Comparison of ENCODE assay signal across 24 cellular contexts in the genomic region with DNA sequence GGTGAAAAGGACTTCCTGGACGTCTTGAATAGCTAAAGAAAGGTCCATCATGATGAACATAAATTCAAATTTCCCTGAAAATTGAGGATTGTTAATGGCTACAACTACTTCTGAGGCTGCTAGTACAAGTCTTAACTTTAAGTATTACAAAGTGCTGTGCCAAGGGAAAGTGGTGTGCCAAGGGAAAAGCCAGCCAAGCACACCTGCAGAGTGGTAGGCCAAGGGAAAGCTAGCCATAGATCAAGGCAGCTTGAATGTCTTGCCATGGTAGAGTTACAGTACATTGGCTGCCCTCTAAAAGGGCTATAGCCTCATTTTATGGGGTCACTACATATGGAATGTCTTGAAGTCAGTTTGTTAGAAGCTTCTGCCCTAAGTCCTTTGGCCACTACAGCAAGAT.
"Had no signal": no experiment of that assay in that cellular context is flagged by ENCODE, and none has a peak within 500 bp of the region (broad histone marks: within the 10 kb centered on the region; RNA-seq: fewer than 3 reads in every experiment).

No MANE protein-coding gene starts in this region.

- H3K27ac ChIP-seq: colonic mucosa, epithelial cell of prostate, esophagus squamous epithelium, gastrocnemius medialis, heart right ventricle, lower lobe of right lung had no signal

- FAIRE-seq: islet of Langerhans, keratinocyte had no signal

- DNase-seq: colonic mucosa; cortex of kidney; effector CD8-positive, alpha-beta T cell; effector memory CD8-positive, alpha-beta T cell; endodermal cell; erythroblast; esophagus squamous epithelium; foreskin fibroblast; foreskin melanocyte; gastrocnemius medialis; glutamatergic neuron; head of caudate nucleus; heart right ventricle; hippocampal formation; left cardiac atrium; left ventricle myocardium superior; lower lobe of right lung; mesenchymal stem cell; mucosa of descending colon; naive B cell had no signal

- ATAC-seq: effector memory CD8-positive, alpha-beta T cell; esophagus mucosa; gastrocnemius medialis; heart right ventricle; left cardiac atrium; left ventricle myocardium superior; lower lobe of right lung; mucosa of descending colon had no signal

- H3K36me3 ChIP-seq: colonic mucosa, esophagus squamous epithelium, gastrocnemius medialis, heart right ventricle, lower lobe of right lung had no signal

- H3K27me3 ChIP-seq: colonic mucosa, esophagus squamous epithelium, gastrocnemius medialis, heart right ventricle had no signal

- H3K4me1 ChIP-seq: colonic mucosa, esophagus squamous epithelium, gastrocnemius medialis, lower lobe of right lung had no signal

- H3K4me3 ChIP-seq: colonic mucosa, esophagus squamous epithelium, gastrocnemius medialis, heart right ventricle, lower lobe of right lung, mucosa of descending colon had no signal

- H3K9me3 ChIP-seq: colonic mucosa, esophagus squamous epithelium, gastrocnemius medialis, heart right ventricle, lower lobe of right lung, mucosa of descending colon had no signal
